1 cellular context compared by ENCODE assay signal in the genomic region with DNA sequence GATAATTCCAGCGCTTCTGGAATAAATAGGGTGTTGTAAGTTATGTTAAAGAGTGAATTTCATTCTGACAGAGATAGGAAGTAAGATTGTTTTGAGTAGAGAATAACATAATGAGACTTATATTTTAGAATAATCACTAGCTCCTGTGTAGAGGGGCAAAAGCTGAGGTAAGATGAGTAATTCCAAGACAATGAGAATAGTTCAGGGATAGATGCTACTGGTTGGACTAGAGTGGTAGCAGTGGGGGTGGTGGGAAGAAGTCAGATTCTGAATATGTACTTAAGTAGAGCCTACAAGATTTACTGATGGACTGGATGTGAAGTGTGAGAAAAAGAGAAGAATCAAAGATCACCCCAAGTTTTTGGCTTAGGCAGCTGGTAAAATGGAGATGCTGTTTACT.
TF ChIP-seq lines count a peak whose summit lies in the region.

No MANE protein-coding gene starts in this region.

TF ChIP-seq in SK-N-SH treated with all-trans-retinoic acid at 6 μM for 48 hours, 23 proteins besides CTCF, POLR2A, EP300 and RAD21:
- TF ChIP-seq, protein P1, sequence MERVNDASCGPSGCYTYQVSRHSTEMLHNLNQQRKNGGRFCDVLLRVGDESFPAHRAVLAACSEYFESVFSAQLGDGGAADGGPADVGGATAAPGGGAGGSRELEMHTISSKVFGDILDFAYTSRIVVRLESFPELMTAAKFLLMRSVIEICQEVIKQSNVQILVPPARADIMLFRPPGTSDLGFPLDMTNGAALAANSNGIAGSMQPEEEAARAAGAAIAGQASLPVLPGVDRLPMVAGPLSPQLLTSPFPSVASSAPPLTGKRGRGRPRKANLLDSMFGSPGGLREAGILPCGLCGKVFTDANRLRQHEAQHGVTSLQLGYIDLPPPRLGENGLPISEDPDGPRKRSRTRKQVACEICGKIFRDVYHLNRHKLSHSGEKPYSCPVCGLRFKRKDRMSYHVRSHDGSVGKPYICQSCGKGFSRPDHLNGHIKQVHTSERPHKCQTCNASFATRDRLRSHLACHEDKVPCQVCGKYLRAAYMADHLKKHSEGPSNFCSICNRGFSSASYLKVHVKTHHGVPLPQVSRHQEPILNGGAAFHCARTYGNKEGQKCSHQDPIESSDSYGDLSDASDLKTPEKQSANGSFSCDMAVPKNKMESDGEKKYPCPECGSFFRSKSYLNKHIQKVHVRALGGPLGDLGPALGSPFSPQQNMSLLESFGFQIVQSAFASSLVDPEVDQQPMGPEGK (CRISPR knock-in tag; IDR thresholded peaks at IDR 0.05; ENCODE audit: borderline replicate concordance) = no peak
- TF ChIP-seq TOX (CRISPR knock-in tag; IDR thresholded peaks at IDR 0.05; ENCODE audit: borderline replicate concordance) (no peak), PPARA (CRISPR knock-in tag; IDR thresholded peaks at IDR 0.05; ENCODE audit: borderline replicate concordance) (no peak), ESRRG (CRISPR knock-in tag; IDR thresholded peaks at IDR 0.05) (no peak), ZNF565 (CRISPR knock-in tag; conservative IDR thresholded peaks at IDR 0.05; ENCODE audit: low read depth) (no peak), CSDC2 (CRISPR knock-in tag; IDR thresholded peaks at IDR 0.05) (no peak)
- TF ChIP-seq, protein P2, sequence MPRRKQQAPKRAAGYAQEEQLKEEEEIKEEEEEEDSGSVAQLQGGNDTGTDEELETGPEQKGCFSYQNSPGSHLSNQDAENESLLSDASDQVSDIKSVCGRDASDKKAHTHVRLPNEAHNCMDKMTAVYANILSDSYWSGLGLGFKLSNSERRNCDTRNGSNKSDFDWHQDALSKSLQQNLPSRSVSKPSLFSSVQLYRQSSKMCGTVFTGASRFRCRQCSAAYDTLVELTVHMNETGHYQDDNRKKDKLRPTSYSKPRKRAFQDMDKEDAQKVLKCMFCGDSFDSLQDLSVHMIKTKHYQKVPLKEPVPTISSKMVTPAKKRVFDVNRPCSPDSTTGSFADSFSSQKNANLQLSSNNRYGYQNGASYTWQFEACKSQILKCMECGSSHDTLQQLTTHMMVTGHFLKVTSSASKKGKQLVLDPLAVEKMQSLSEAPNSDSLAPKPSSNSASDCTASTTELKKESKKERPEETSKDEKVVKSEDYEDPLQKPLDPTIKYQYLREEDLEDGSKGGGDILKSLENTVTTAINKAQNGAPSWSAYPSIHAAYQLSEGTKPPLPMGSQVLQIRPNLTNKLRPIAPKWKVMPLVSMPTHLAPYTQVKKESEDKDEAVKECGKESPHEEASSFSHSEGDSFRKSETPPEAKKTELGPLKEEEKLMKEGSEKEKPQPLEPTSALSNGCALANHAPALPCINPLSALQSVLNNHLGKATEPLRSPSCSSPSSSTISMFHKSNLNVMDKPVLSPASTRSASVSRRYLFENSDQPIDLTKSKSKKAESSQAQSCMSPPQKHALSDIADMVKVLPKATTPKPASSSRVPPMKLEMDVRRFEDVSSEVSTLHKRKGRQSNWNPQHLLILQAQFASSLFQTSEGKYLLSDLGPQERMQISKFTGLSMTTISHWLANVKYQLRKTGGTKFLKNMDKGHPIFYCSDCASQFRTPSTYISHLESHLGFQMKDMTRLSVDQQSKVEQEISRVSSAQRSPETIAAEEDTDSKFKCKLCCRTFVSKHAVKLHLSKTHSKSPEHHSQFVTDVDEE (CRISPR knock-in tag; IDR thresholded peaks at IDR 0.05) = no peak
- TF ChIP-seq, protein P3, sequence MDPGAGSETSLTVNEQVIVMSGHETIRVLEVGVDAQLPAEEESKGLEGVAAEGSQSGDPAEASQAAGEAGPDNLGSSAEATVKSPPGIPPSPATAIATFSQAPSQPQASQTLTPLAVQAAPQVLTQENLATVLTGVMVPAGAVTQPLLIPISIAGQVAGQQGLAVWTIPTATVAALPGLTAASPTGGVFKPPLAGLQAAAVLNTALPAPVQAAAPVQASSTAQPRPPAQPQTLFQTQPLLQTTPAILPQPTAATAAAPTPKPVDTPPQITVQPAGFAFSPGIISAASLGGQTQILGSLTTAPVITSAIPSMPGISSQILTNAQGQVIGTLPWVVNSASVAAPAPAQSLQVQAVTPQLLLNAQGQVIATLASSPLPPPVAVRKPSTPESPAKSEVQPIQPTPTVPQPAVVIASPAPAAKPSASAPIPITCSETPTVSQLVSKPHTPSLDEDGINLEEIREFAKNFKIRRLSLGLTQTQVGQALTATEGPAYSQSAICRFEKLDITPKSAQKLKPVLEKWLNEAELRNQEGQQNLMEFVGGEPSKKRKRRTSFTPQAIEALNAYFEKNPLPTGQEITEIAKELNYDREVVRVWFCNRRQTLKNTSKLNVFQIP (CRISPR knock-in tag; IDR thresholded peaks at IDR 0.05; ENCODE audit: borderline replicate concordance, low read depth) = no peak
- TF ChIP-seq, protein P4, sequence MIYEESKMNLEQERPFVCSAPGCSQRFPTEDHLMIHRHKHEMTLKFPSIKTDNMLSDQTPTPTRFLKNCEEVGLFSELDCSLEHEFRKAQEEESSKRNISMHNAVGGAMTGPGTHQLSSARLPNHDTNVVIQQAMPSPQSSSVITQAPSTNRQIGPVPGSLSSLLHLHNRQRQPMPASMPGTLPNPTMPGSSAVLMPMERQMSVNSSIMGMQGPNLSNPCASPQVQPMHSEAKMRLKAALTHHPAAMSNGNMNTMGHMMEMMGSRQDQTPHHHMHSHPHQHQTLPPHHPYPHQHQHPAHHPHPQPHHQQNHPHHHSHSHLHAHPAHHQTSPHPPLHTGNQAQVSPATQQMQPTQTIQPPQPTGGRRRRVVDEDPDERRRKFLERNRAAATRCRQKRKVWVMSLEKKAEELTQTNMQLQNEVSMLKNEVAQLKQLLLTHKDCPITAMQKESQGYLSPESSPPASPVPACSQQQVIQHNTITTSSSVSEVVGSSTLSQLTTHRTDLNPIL (CRISPR knock-in tag; IDR thresholded peaks at IDR 0.05; ENCODE audit: low read depth) = no peak
- TF ChIP-seq, protein P5, sequence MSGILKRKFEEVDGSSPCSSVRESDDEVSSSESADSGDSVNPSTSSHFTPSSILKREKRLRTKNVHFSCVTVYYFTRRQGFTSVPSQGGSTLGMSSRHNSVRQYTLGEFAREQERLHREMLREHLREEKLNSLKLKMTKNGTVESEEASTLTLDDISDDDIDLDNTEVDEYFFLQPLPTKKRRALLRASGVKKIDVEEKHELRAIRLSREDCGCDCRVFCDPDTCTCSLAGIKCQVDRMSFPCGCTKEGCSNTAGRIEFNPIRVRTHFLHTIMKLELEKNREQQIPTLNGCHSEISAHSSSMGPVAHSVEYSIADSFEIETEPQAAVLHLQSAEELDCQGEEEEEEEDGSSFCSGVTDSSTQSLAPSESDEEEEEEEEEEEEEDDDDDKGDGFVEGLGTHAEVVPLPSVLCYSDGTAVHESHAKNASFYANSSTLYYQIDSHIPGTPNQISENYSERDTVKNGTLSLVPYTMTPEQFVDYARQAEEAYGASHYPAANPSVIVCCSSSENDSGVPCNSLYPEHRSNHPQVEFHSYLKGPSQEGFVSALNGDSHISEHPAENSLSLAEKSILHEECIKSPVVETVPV (CRISPR knock-in tag; IDR thresholded peaks at IDR 0.05) = no peak
